Comparison of ENCODE assay signal across 11 cellular contexts in genomic region chr6:51934098-51934497, GRCh38.
DNase-seq lines count a peak whose midpoint lies in the region; ATAC-seq, FAIRE-seq and TF ChIP-seq lines count a peak whose summit lies in the region.
"Had no signal": no experiment of that assay in that cellular context is flagged by ENCODE, and none has a peak within 500 bp of the region (broad histone marks: within the 10 kb centered on the region; RNA-seq: fewer than 3 reads in every experiment).

No MANE protein-coding gene starts in this region.

- peak; percentile 74 for TF ChIP-seq CTCF in GM12864 (IDR thresholded peaks at IDR 0.05; ENCODE audit: low read depth, low read length, missing control alignments)
- TF ChIP-seq CTCF in kidney (IDR thresholded peaks at IDR 0.05; ENCODE audit: borderline replicate concordance, extremely low read depth, insufficient read depth) = no peak
- TF ChIP-seq CTCF in osteoblast (IDR thresholded peaks at IDR 0.05; ENCODE audit: extremely low read depth, low read depth, low read length) = no peak

- no peak for FAIRE-seq in kidney (lab: Jason Lieb, UNC)

- H4K20me1 ChIP-seq in osteoblast (ENCODE audit: insufficient read depth, low read length) = no peaks in the 10 kb centered on the region

- H3K36me3 ChIP-seq in kidney (ENCODE audit: control insufficient read depth in 1 of 2, insufficient read depth in 2 of 2, low read length in 2 of 2) = peaks cover 17 to 30% of the 10 kb centered on the region in 2 donors
- no peaks in the 10 kb centered on the region for H3K36me3 ChIP-seq in osteoblast (ENCODE audit: insufficient read depth, low read length)
- H3K36me3 ChIP-seq: gastrocnemius medialis had no signal

- ATAC-seq in HG02885 (IDR thresholded peaks at IDR 0.05; ENCODE audit: poor library complexity, unreplicated experiment) = peak; percentile 53
- no peak for ATAC-seq in activated T-cell treated with anti-CD3 and anti-CD28 coated beads, Interleukin-2, amount 50 U/mL, for 4 hours
- ATAC-seq: gastrocnemius medialis; stimulated activated naive CD8-positive, alpha-beta T cell treated with anti-CD3 and anti-CD28 coated beads, Interleukin-15, amount 100 ng/mL, for 72 hours had no signal

- H3K4me2 ChIP-seq in osteoblast (ENCODE audit: insufficient read depth, low read length) = no peak overlapping the region

- no peaks in the 10 kb centered on the region for H3K27me3 Mint-ChIP-seq in activated T-cell treated with anti-CD3 and anti-CD28 coated beads, Interleukin-2, amount 50 U/mL, for 4 hours (ENCODE audit: low read depth)
- H3K27me3 Mint-ChIP-seq: activated naive CD8-positive, alpha-beta T cell treated with anti-CD3 and anti-CD28 coated beads, Interleukin-2, amount 10 ng/mL, durations not matched to agents 7 days and 5 days; stimulated activated naive CD8-positive, alpha-beta T cell treated with anti-CD3 and anti-CD28 coated beads, Interleukin-15, amount 100 ng/mL, for 72 hours had no signal

- no peaks in the 10 kb centered on the region for H3K27me3 ChIP-seq in osteoblast (ENCODE audit: insufficient read depth, low read length)
- H3K27me3 ChIP-seq: gastrocnemius medialis had no signal

- peaks cover 4 to 25% of the 10 kb centered on the region in 2 donors for H3K4me1 ChIP-seq in kidney (ENCODE audit: control insufficient read depth in 1 of 2, insufficient read depth in 1 of 2, low read depth in 1 of 2, low read length in 2 of 2)
- no peaks in the 10 kb centered on the region for H3K4me1 ChIP-seq in osteoblast (ENCODE audit: insufficient read depth, low read length)
- H3K4me1 ChIP-seq: gastrocnemius medialis had no signal

- no peaks in the 10 kb centered on the region for H3K36me3 Mint-ChIP-seq in activated T-cell treated with anti-CD3 and anti-CD28 coated beads, Interleukin-2, amount 50 U/mL, for 4 hours (ENCODE audit: insufficient read depth)
- H3K36me3 Mint-ChIP-seq: activated naive CD8-positive, alpha-beta T cell treated with anti-CD3 and anti-CD28 coated beads, Interleukin-2, amount 10 ng/mL, durations not matched to agents 7 days and 5 days had no signal

- no peak for DNase-seq in GM12864 (ENCODE audit: low read depth)
- DNase-seq in RKO (ENCODE audit: low spot score) = peak; percentile 15
- DNase-seq in kidney = peak; percentile 49
- no peak for DNase-seq in stimulated activated CD4-positive, alpha-beta T cell treated with anti-CD3 and anti-CD28 coated beads, Interleukin-1b, Interleukin-23, amount 100 ng/mL, for 48 hours
- no peak for DNase-seq in osteoblast (ENCODE audit: insufficient read length, low spot score, missing footprints)
- no peak for DNase-seq in activated effector memory CD4-positive, alpha-beta T cell treated with anti-CD3 and anti-CD28 coated beads, Interleukin-2, amount 50 U/mL, for 16 hours
- no peak for DNase-seq in activated T-cell treated with anti-CD3 and anti-CD28 coated beads, Interleukin-2, amount 50 U/mL, for 4 hours
- DNase-seq: activated naive CD8-positive, alpha-beta T cell treated with anti-CD3 and anti-CD28 coated beads, Interleukin-2, amount 10 ng/mL, durations not matched to agents 7 days and 5 days; gastrocnemius medialis; stimulated activated naive CD8-positive, alpha-beta T cell treated with anti-CD3 and anti-CD28 coated beads, Interleukin-15, amount 100 ng/mL, for 72 hours had no signal

- H3K27ac ChIP-seq in kidney (ENCODE audit: low read depth in 2 of 2, low read length in 2 of 2) (no peak overlapping the region), osteoblast (ENCODE audit: low read depth, low read length) (no peak overlapping the region)
- H3K27ac ChIP-seq: gastrocnemius medialis had no signal

- no peak overlapping the region for H3K4me3 ChIP-seq in GM12864 (ENCODE audit: low read depth, low read length)
- no peak overlapping the region for H3K4me3 ChIP-seq in kidney (ENCODE audit: low read length in 2 of 2)
- no peak overlapping the region for H3K4me3 ChIP-seq in osteoblast (ENCODE audit: insufficient read depth, low read length)
- H3K4me3 ChIP-seq: gastrocnemius medialis had no signal

- H3K9me3 Mint-ChIP-seq in activated T-cell treated with anti-CD3 and anti-CD28 coated beads, Interleukin-2, amount 50 U/mL, for 4 hours = no peaks in the 10 kb centered on the region
- H3K9me3 Mint-ChIP-seq: activated naive CD8-positive, alpha-beta T cell treated with anti-CD3 and anti-CD28 coated beads, Interleukin-2, amount 10 ng/mL, durations not matched to agents 7 days and 5 days; stimulated activated naive CD8-positive, alpha-beta T cell treated with anti-CD3 and anti-CD28 coated beads, Interleukin-15, amount 100 ng/mL, for 72 hours had no signal

- H3K9me3 ChIP-seq in kidney (ENCODE audit: control insufficient read depth in 1 of 2, low read length in 2 of 2) (no peaks in the 10 kb centered on the region), osteoblast (ENCODE audit: low read depth, low read length) (no peaks in the 10 kb centered on the region)
- H3K9me3 ChIP-seq: gastrocnemius medialis had no signal

- H3K4me3 Mint-ChIP-seq in activated T-cell treated with anti-CD3 and anti-CD28 coated beads, Interleukin-2, amount 50 U/mL, for 4 hours = no peak overlapping the region
- H3K4me3 Mint-ChIP-seq: activated naive CD8-positive, alpha-beta T cell treated with anti-CD3 and anti-CD28 coated beads, Interleukin-2, amount 10 ng/mL, durations not matched to agents 7 days and 5 days; stimulated activated naive CD8-positive, alpha-beta T cell treated with anti-CD3 and anti-CD28 coated beads, Interleukin-15, amount 100 ng/mL, for 72 hours had no signal

- no peaks in the 10 kb centered on the region for H3K79me2 ChIP-seq in osteoblast (ENCODE audit: insufficient read depth, low read length)

- no peak overlapping the region for H3K9ac ChIP-seq in kidney (ENCODE audit: low read length in 2 of 2)

- H3K4me1 Mint-ChIP-seq in activated T-cell treated with anti-CD3 and anti-CD28 coated beads, Interleukin-2, amount 50 U/mL, for 4 hours (ENCODE audit: low read depth) = no peaks in the 10 kb centered on the region
- H3K4me1 Mint-ChIP-seq: activated naive CD8-positive, alpha-beta T cell treated with anti-CD3 and anti-CD28 coated beads, Interleukin-2, amount 10 ng/mL, durations not matched to agents 7 days and 5 days; stimulated activated naive CD8-positive, alpha-beta T cell treated with anti-CD3 and anti-CD28 coated beads, Interleukin-15, amount 100 ng/mL, for 72 hours had no signal

- intact Hi-C loops in kidney (cut with DNase I) = no loop called here

- no peak overlapping the region for H2AFZ ChIP-seq in osteoblast (ENCODE audit: low read length)

Comparison
In these comparisons a context has a peak if more than half of its experiments do, and no peak if none do; other contexts are left out.
1. DNase-seq: peak in RKO (single experiment) and kidney (single experiment); none in GM12864 (single experiment), stimulated activated CD4-positive, alpha-beta T cell treated with anti-CD3 and anti-CD28 coated beads, Interleukin-1b, Interleukin-23, amount 100 ng/mL, for 48 hours (single experiment), osteoblast (single experiment), activated effector memory CD4-positive, alpha-beta T cell treated with anti-CD3 and anti-CD28 coated beads, Interleukin-2, amount 50 U/mL, for 16 hours (single experiment) and activated T-cell treated with anti-CD3 and anti-CD28 coated beads, Interleukin-2, amount 50 U/mL, for 4 hours (single experiment).